Comparison of ENCODE assay signal across 24 cellular contexts in genomic region chr2:177028296-177028695, GRCh38.
"Had no signal": no experiment of that assay in that cellular context is flagged by ENCODE, and none has a peak within 500 bp of the region (broad histone marks: within the 10 kb centered on the region; RNA-seq: fewer than 3 reads in every experiment).

No MANE protein-coding gene starts in this region.

- ATAC-seq: HepG2 had no signal

- DNase-seq: IMR-90, Karpas-422, KG1, MG63, NCI-H1092, NCI-H1105 treated with DMSO at 0.1 percent for 48 hours, NCI-H1417 treated with DMSO at 0.1 percent for 48 hours, NCI-H146, NCI-H1694 treated with DMSO at 0.1 percent for 48 hours, NCI-H1930, NCI-H2081, NCI-H2107, NCI-H446, NCI-H510A, NCI-H524 treated with DMSO at 0.1 percent for 48 hours, NCI-H69, NCI-H774, Right ventricle myocardium superior, RPMI8226, SIG-M5, SK-N-SH, SW 1271 had no signal

- H3K9ac ChIP-seq: SK-N-SH had no signal

- H3K4me3 ChIP-seq: MG63, SJSA1 had no signal

- H3K27ac ChIP-seq: SJSA1 had no signal

- H3K4me1 ChIP-seq: SJSA1 had no signal

- H3K36me3 ChIP-seq: MG63, SJSA1 had no signal

- H3K9me3 ChIP-seq: MG63, SJSA1, SK-N-SH had no signal

- H3K4me2 ChIP-seq: SK-N-SH had no signal

- H3K27me3 ChIP-seq: SJSA1 had no signal
